ENCODE assay signal across 9 cellular contexts in the genomic region with DNA sequence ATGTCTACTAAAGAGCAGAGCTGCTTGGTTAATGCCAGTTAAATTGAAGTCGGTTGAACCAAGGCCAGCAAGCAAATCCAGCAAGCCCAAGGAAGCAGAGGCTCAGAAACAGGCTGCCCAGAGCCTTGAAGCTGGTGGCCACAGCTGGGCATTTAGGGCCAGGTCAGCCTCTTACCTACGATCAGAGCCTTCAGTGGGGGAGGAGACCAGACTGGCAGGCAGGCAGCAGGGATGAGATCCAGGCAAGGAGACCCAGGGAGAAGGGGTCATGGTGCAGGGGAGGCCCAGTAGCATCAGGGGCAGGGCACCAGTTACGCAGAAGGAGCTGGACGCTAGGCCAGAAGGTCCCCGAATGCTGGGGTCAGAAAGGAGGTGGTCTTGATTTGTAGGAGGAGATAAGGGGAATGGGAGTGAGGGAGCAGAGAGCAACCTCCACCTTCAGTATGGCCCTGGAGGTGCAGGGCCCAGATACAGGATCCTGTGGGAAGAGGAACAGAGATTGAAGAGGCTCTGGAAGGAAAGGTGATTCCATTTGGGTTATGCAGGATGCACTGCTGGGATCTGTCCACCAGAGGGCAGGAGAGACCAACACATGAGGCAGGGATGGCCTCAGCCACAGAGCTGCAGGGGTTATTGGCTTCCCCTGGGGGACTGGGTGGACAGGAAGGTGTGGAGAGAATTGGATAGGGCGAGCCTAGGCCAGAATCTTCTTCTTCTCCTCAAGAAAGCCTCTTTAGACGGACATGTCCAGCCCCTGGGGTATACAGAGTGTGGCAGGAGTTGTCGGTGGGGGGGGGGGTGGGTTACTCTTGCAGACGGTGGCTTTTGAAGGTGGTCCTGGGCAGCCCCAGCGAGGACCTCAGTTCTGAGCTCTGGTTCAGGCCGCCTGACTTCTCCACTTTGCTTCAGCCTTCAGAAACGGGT.
DNase-seq lines count a peak whose midpoint lies in the region; ATAC-seq, FAIRE-seq and TF ChIP-seq lines count a peak whose summit lies in the region.
"Had no signal": no experiment of that assay in that cellular context is flagged by ENCODE, and none has a peak within 500 bp of the region (broad histone marks: within the 10 kb centered on the region; RNA-seq: fewer than 3 reads in every experiment).

No MANE protein-coding gene starts in this region.

- no peaks in the 10 kb centered on the region for H3K9me3 Mint-ChIP-seq in CD4-positive, alpha-beta memory T cell
- H3K9me3 Mint-ChIP-seq in activated B cell treated with CpG ODN at 0.5 μM for 24 hours: no peaks in the 10 kb centered on the region
- H3K9me3 Mint-ChIP-seq: T-helper 1 cell treated with Interleukin-12 subunit alpha and Interleukin-12 subunit beta and Interleukin-4 antibody, amounts not matched to agents 30 μg/mL and 1 μg/mL, for 36 hours had no signal

- H3K4me1 Mint-ChIP-seq in CD4-positive, alpha-beta memory T cell: peaks cover 0 to 9% (median 2%) of the 10 kb centered on the region in 4 donors
- H3K4me1 Mint-ChIP-seq in activated B cell treated with CpG ODN at 0.5 μM for 24 hours: no peaks in the 10 kb centered on the region

- FAIRE-seq in bronchial epithelial cell (lab: Jason Lieb, UNC): no peak

- POLR2A ChIA-PET in CD4-positive, alpha-beta memory T cell (lab: Charles Lee; ENCODE audit: partially characterized antibody): no interaction called here
- POLR2A ChIA-PET in activated B cell treated with CpG ODN at 0.5 μM for 24 hours (lab: Charles Lee): no interaction called here

- H3K4me3 Mint-ChIP-seq in CD4-positive, alpha-beta memory T cell: no peak overlapping the region
- no peak overlapping the region for H3K4me3 Mint-ChIP-seq in activated B cell treated with CpG ODN at 0.5 μM for 24 hours
- H3K4me3 Mint-ChIP-seq: T-helper 1 cell treated with Interleukin-12 subunit alpha and Interleukin-12 subunit beta and Interleukin-4 antibody, amounts not matched to agents 30 μg/mL and 1 μg/mL, for 36 hours had no signal

- ATAC-seq in GM21390 (IDR thresholded peaks at IDR 0.05; ENCODE audit: unreplicated experiment): peak; percentile 54
- peak; percentile 64 for ATAC-seq in activated B cell treated with CpG ODN at 0.5 μM for 24 hours (ENCODE audit: low read depth)
- no peak for ATAC-seq in HG03108 (IDR thresholded peaks at IDR 0.05; ENCODE audit: unreplicated experiment)

- no peak overlapping the region for H3K27ac ChIP-seq in CD4-positive, alpha-beta memory T cell (ENCODE audit: low read depth, low read length)

- peak in 4 of 5 donors; percentile 32 to 37 (median 34) for DNase-seq in CD4-positive, alpha-beta memory T cell
- DNase-seq in NCI-H2029 treated with DMSO at 0.1 percent for 48 hours (lab: John Stamatoyannopoulos, UW) (peak; percentile 10), activated B cell treated with CpG ODN at 0.5 μM for 24 hours (peak; percentile 36), bronchial epithelial cell (ENCODE audit: low read depth) (peak; percentile 46), kidney epithelial cell (ENCODE audit: low read depth) (peak; percentile 16)
- peak; percentile 57 for DNase-seq in stimulated activated CD4-positive, alpha-beta T cell treated with anti-CD3 and anti-CD28 coated beads, Interleukin-4, amount 100 ng/mL, for 1 hour

- intact Hi-C loops in CD4-positive, alpha-beta memory T cell (cut with micrococcal nuclease): loop anchor here (5.0 kb wide), 1 partner anchor 893 kb away; no protein-coding TSS in a partner anchor
- intact Hi-C loops in activated B cell treated with CpG ODN at 0.5 μM for 24 hours (cut with micrococcal nuclease): loop anchor here (5.0 kb wide), 2 partner anchors 358 to 1743 kb away; no protein-coding TSS in a partner anchor

- no peak overlapping the region for H3K27ac Mint-ChIP-seq in CD4-positive, alpha-beta memory T cell
- H3K27ac Mint-ChIP-seq in activated B cell treated with CpG ODN at 0.5 μM for 24 hours: no peak overlapping the region
- H3K27ac Mint-ChIP-seq: T-helper 1 cell treated with Interleukin-12 subunit alpha and Interleukin-12 subunit beta and Interleukin-4 antibody, amounts not matched to agents 30 μg/mL and 1 μg/mL, for 36 hours had no signal

- no peaks in the 10 kb centered on the region for H3K27me3 ChIP-seq in CD4-positive, alpha-beta memory T cell (ENCODE audit: insufficient read depth, low read length)
- H3K27me3 ChIP-seq in bronchial epithelial cell (ENCODE audit: control insufficient read depth, insufficient read depth, low read length) (no peaks in the 10 kb centered on the region), kidney epithelial cell (ENCODE audit: control insufficient read depth, insufficient read depth, low read length) (peaks cover 31% of the 10 kb centered on the region)

- CTCF ChIA-PET in CD4-positive, alpha-beta memory T cell (lab: Charles Lee; ENCODE audit: partially characterized antibody): interaction anchor here (0.8 to 4.5 kb wide), 9 partner anchors 8 to 892 kb away, joined by 3 to 29 read pairs (median 3); no protein-coding TSS in a partner anchor
- CTCF ChIA-PET in activated B cell treated with CpG ODN at 0.5 μM for 24 hours (lab: Charles Lee): interaction anchor here (1.1 to 1.3 kb wide), 4 partner anchors 10 to 1745 kb away, joined by 3 to 4 read pairs (median 4); no protein-coding TSS in a partner anchor

- H3K4me1 ChIP-seq in CD4-positive, alpha-beta memory T cell (ENCODE audit: insufficient read depth, low read length): no peaks in the 10 kb centered on the region

- no peaks in the 10 kb centered on the region for H3K9me3 ChIP-seq in CD4-positive, alpha-beta memory T cell (ENCODE audit: control insufficient read depth in 1 of 2, low read length in 2 of 2)

- no peak overlapping the region for H3K4me3 ChIP-seq in CD4-positive, alpha-beta memory T cell (ENCODE audit: low read length in 2 of 2)
- H3K4me3 ChIP-seq in bronchial epithelial cell (ENCODE audit: low read depth, low read length): no peak overlapping the region
- no peak overlapping the region for H3K4me3 ChIP-seq in kidney epithelial cell (ENCODE audit: low read depth, low read length)

- H3K36me3 ChIP-seq in CD4-positive, alpha-beta memory T cell (ENCODE audit: insufficient read depth, low read length): no peaks in the 10 kb centered on the region
- H3K36me3 ChIP-seq in bronchial epithelial cell (ENCODE audit: control insufficient read depth, insufficient read depth, low read length): no peaks in the 10 kb centered on the region
- H3K36me3 ChIP-seq in kidney epithelial cell (ENCODE audit: control insufficient read depth, insufficient read depth, low read length): no peaks in the 10 kb centered on the region

- H3K27me3 Mint-ChIP-seq in CD4-positive, alpha-beta memory T cell: peaks cover 26 to 47% of the 10 kb centered on the region in 2 donors
- H3K27me3 Mint-ChIP-seq in activated B cell treated with CpG ODN at 0.5 μM for 24 hours: peaks cover 37% of the 10 kb centered on the region

- TF ChIP-seq CTCF in activated B cell treated with CpG ODN at 0.5 μM for 24 hours (IDR thresholded peaks at IDR 0.05) (peak; percentile 75), bronchial epithelial cell (IDR thresholded peaks at IDR 0.05; ENCODE audit: insufficient read depth, low read length, severe bottlenecking) (peak; percentile 96), kidney epithelial cell (IDR thresholded peaks at IDR 0.05; ENCODE audit: insufficient read depth, low read length, poor library complexity, severe bottlenecking) (peak; percentile 93)

- H3K36me3 Mint-ChIP-seq in CD4-positive, alpha-beta memory T cell: no peaks in the 10 kb centered on the region
- H3K36me3 Mint-ChIP-seq in activated B cell treated with CpG ODN at 0.5 μM for 24 hours (ENCODE audit: low read depth): no peaks in the 10 kb centered on the region
